8 cellular contexts compared by ENCODE assay signal in genomic region chr1:53889304-53890298, GRCh38. TPM values are rescaled to one million over a fixed set of nuclear protein-coding genes. Genes with fewer than 3 reads are reported as not detected.
DNase-seq lines count a peak whose midpoint lies in the region; ATAC-seq and TF ChIP-seq lines count a peak whose summit lies in the region.

TSS of gene YIPF1 (minus strand) at chr1:53889797. CDS start at chr1:53888937, 860 bp downstream.

- no peak for TF ChIP-seq CTCF in OCI-LY7 (conservative IDR thresholded peaks at IDR 0.05; ENCODE audit: low read length)
- no peak for TF ChIP-seq CTCF in mucosa of descending colon (IDR thresholded peaks at IDR 0.05)

- H3K79me2 ChIP-seq in OCI-LY7 (ENCODE audit: insufficient read depth, low read depth, low read length) = no peaks in the 10 kb centered on the region

- TSS peak; percentile 72 for BruUV-seq in OCI-LY7 (replicated peaks; lab: Mats Ljungman, UMichigan)

- peak within 1 kb of the TSS; percentile 90 for H2AFZ ChIP-seq in OCI-LY7 (ENCODE audit: low read length)

- DNase-seq in DMS 273 treated with DMSO at 0.1 percent for 48 hours (lab: John Stamatoyannopoulos, UW) (peak; percentile 62), HuH-7 (ENCODE audit: low spot score) (peak; percentile 79), OCI-LY7 (ENCODE audit: low spot score) (peak; percentile 92), activated T-cell treated with anti-CD3 and anti-CD28 coated beads for 48 hours (ENCODE audit: low read depth) (peak; percentile 86), epithelial cell of prostate (ENCODE audit: low read depth, low spot score) (peak; percentile 60), mucosa of descending colon (peak; percentile 93 to 96 (median 95))
- DNase-seq in stimulated activated CD8-positive, alpha-beta memory T cell treated with anti-CD3 and anti-CD28 coated beads, Interleukin-4, amount 100 ng/mL, for 1 hour (ENCODE audit: low read depth in 2 of 2, low spot score in 1 of 2) = peak; percentile 52 to 69

- POLR2A ChIA-PET in OCI-LY7 (lab: Charles Lee) = interaction anchor here (0.5 to 4.0 kb wide), 5 partner anchors 10 to 697 kb away, joined by 3 to 16 read pairs (median 4); partner anchors contain the start of gene IFT25

- H3K4me1 ChIP-seq in OCI-LY7 (ENCODE audit: insufficient read depth, low read length, poor library complexity, severe bottlenecking) (peaks cover 21% of the 10 kb centered on the region), mucosa of descending colon (ENCODE audit: low read depth) (no peaks in the 10 kb centered on the region)

- H3K9me3 ChIP-seq in OCI-LY7 (ENCODE audit: low read length) (no peaks in the 10 kb centered on the region), mucosa of descending colon (no peaks in the 10 kb centered on the region)

- H3K36me3 ChIP-seq in OCI-LY7 (ENCODE audit: insufficient read depth, low read length) (no peaks in the 10 kb centered on the region), mucosa of descending colon (ENCODE audit: low read depth) (no peaks in the 10 kb centered on the region)

- ATAC-seq in GM21515 (IDR thresholded peaks at IDR 0.05; ENCODE audit: unreplicated experiment) (peak; percentile 81), mucosa of descending colon (peak; percentile 100)

- CTCF ChIA-PET in OCI-LY7 (lab: Charles Lee; ENCODE audit: unreplicated experiment) = interaction anchor here (0.6 to 1.4 kb wide), 2 partner anchors 10 to 74 kb away, joined by 3 to 4 read pairs; no protein-coding TSS in a partner anchor

- H3K27ac ChIP-seq in OCI-LY7 (ENCODE audit: low read depth, low read length, poor library complexity, severe bottlenecking) = no peak within 1 kb of the TSS
- peak within 1 kb of the TSS; percentile 78 for H3K27ac ChIP-seq in epithelial cell of prostate

- H4K20me1 ChIP-seq in OCI-LY7 (ENCODE audit: insufficient read depth, low read length) = no peaks in the 10 kb centered on the region

- peak within 1 kb of the TSS; percentile 71 for H3K4me2 ChIP-seq in OCI-LY7 (ENCODE audit: low read length)

- intact Hi-C loops in OCI-LY7 (cut with micrococcal nuclease; ENCODE audit: unreplicated experiment) = loop anchor here (2.0 kb wide), 1 partner anchor 59 kb away; no protein-coding TSS in a partner anchor
- intact Hi-C loops in mucosa of descending colon (cut with DNase I, micrococcal nuclease) = loop anchor here in 1 of 2 donors (10.0 kb wide), 1 partner anchor 55 kb away; the partner anchor contains the start of genes IFT25 and LRRC42

- no peaks in the 10 kb centered on the region for H3K9me2 ChIP-seq in OCI-LY7 (ENCODE audit: insufficient read depth, low read length)

- peak within 1 kb of the TSS; percentile 78 for H3K4me3 ChIP-seq in OCI-LY7 (ENCODE audit: low read depth, low read length, poor library complexity, severe bottlenecking)
- peak within 1 kb of the TSS; percentile 82 for H3K4me3 ChIP-seq in mucosa of descending colon

RNA-seq across cellular contexts. Expression of gene YIPF1, which starts in this region (rescaled TPM):
- 13.7 and 16.7 TPM in 2 replicates for total RNA-seq in OCI-LY7 (2014; rRNA removed; shearing (Covaris generic))
- total RNA-seq in OCI-LY7 (2022) (15.0 and 23.8 TPM in 2 replicates), mucosa of descending colon (10 to 100 TPM; 23.4 to 37.3 (median 30.6) TPM)
